In genomic region chr20:16672299-16672698, GRCh38 we compare ENCODE assay signal across 22 cellular contexts.
"Had no signal": no experiment of that assay in that cellular context is flagged by ENCODE, and none has a peak within 500 bp of the region (broad histone marks: within the 10 kb centered on the region; RNA-seq: fewer than 3 reads in every experiment).

No MANE protein-coding gene starts in this region.

- H3K27me3 Mint-ChIP-seq: dendritic cell treated with granulocyte-macrophage colony-stimulating factor and Interleukin-4, amounts not matched to agents 40 ng/mL and 50 ng/mL, for 4 days had no signal

- H3K36me3 ChIP-seq: esophagus squamous epithelium, gastroesophageal sphincter, left ventricle myocardium inferior, lower lobe of right lung, neutrophil, right lobe of liver, spleen, thoracic aorta, transverse colon had no signal

- H3K27me3 ChIP-seq: esophagus squamous epithelium, gastroesophageal sphincter, neutrophil, right lobe of liver, spleen, transverse colon had no signal

- H3K27ac ChIP-seq: esophagus squamous epithelium, gastroesophageal sphincter, left ventricle myocardium inferior, lower lobe of right lung, neutrophil, psoas muscle, right lobe of liver, spleen, thoracic aorta, transverse colon had no signal

- H3K4me3 Mint-ChIP-seq: dendritic cell treated with granulocyte-macrophage colony-stimulating factor and Interleukin-4, amounts not matched to agents 40 ng/mL and 50 ng/mL, for 4 days; memory B cell; nephron; stimulated activated memory B cell treated with anti-CD40 and anti-IgM and Interleukin-4, amounts not matched to agents 10 μg/mL and 1 μg/mL and 100 μg/mL, for 72 hours; stimulated activated naive CD8-positive, alpha-beta T cell treated with anti-CD3 and anti-CD28 coated beads, Interleukin-15, amount 100 ng/mL, for 72 hours had no signal

- H3K36me3 Mint-ChIP-seq: memory B cell had no signal

- H3K27ac Mint-ChIP-seq: dendritic cell treated with granulocyte-macrophage colony-stimulating factor and Interleukin-4, amounts not matched to agents 40 ng/mL and 50 ng/mL, for 4 days; memory B cell; nephron; stimulated activated memory B cell treated with anti-CD40 and anti-IgM and Interleukin-4, amounts not matched to agents 10 μg/mL and 1 μg/mL and 100 μg/mL, for 72 hours; stimulated activated naive CD8-positive, alpha-beta T cell treated with anti-CD3 and anti-CD28 coated beads, Interleukin-15, amount 100 ng/mL, for 72 hours had no signal

- DNase-seq: esophagus squamous epithelium; kidney; left cardiac atrium; left ventricle myocardium inferior; lower lobe of right lung; midbrain; psoas muscle; retina; right lobe of liver; spleen; stimulated activated CD4-positive, alpha-beta T cell treated with anti-CD3 and anti-CD28 coated beads, Interleukin-15, amount 100 ng/mL, for 24 hours; stimulated activated CD4-positive, alpha-beta T cell treated with anti-CD3 and anti-CD28 coated beads, Interleukin-1b, Interleukin-23, amount 100 ng/mL, for 48 hours; stimulated activated CD4-positive, alpha-beta T cell treated with anti-CD3 and anti-CD28 coated beads, Interleukin-4, amount 100 ng/mL, for 24 hours; stimulated activated naive CD8-positive, alpha-beta T cell treated with anti-CD3 and anti-CD28 coated beads, Interleukin-15, amount 100 ng/mL, for 72 hours; transverse colon had no signal

- H3K9me3 ChIP-seq: esophagus squamous epithelium, lower lobe of right lung, neutrophil, psoas muscle, right lobe of liver, thoracic aorta, transverse colon had no signal

- H3K4me3 ChIP-seq: esophagus squamous epithelium, gastroesophageal sphincter, left ventricle myocardium inferior, lower lobe of right lung, psoas muscle, right lobe of liver, spleen, thoracic aorta, transverse colon had no signal

- H3K4me1 Mint-ChIP-seq: memory B cell; stimulated activated memory B cell treated with anti-CD40 and anti-IgM and Interleukin-4, amounts not matched to agents 10 μg/mL and 1 μg/mL and 100 μg/mL, for 72 hours; stimulated activated naive CD8-positive, alpha-beta T cell treated with anti-CD3 and anti-CD28 coated beads, Interleukin-15, amount 100 ng/mL, for 72 hours had no signal

- H3K4me1 ChIP-seq: esophagus squamous epithelium, gastroesophageal sphincter, left ventricle myocardium inferior, lower lobe of right lung, psoas muscle, right lobe of liver, spleen, transverse colon had no signal

- ATAC-seq: gastroesophageal sphincter; left cardiac atrium; lower lobe of right lung; psoas muscle; right lobe of liver; stimulated activated memory B cell treated with anti-CD40 and anti-IgM and Interleukin-4, amounts not matched to agents 10 μg/mL and 1 μg/mL and 100 μg/mL, for 72 hours; stimulated activated naive CD8-positive, alpha-beta T cell treated with anti-CD3 and anti-CD28 coated beads, Interleukin-15, amount 100 ng/mL, for 72 hours had no signal
